9 cellular contexts compared by ENCODE assay signal in genomic region chr5:79255786-79256557, GRCh38. TPM values are rescaled to one million over a fixed set of nuclear protein-coding genes. Genes with fewer than 3 reads are reported as not detected.
DNase-seq lines count a peak whose midpoint lies in the region; ATAC-seq and TF ChIP-seq lines count a peak whose summit lies in the region.
"Had no signal": no experiment of that assay in that cellular context is flagged by ENCODE, and none has a peak within 500 bp of the region (broad histone marks: within the 10 kb centered on the region; RNA-seq: fewer than 3 reads in every experiment).

No MANE protein-coding gene starts in this region.

- H3K27ac ChIP-seq in OCI-LY7 (ENCODE audit: low read depth, low read length, poor library complexity, severe bottlenecking): peak overlapping the region; percentile 40

- H3K4me1 Mint-ChIP-seq in activated T-cell treated with anti-CD3 and anti-CD28 coated beads, Interleukin-2, amount 50 U/mL, for 4 hours (ENCODE audit: low read depth): peaks cover 48% of the 10 kb centered on the region
- peaks cover 49% of the 10 kb centered on the region for H3K4me1 Mint-ChIP-seq in activated T-cell treated with anti-CD3 and anti-CD28 coated beads, Interleukin-2, amount 50 U/mL, for 24 hours (ENCODE audit: low read depth)
- H3K4me1 Mint-ChIP-seq in stimulated activated naive CD8-positive, alpha-beta T cell treated with anti-CD3 and anti-CD28 coated beads, Interleukin-15, amount 100 ng/mL, for 72 hours: peaks cover 57% of the 10 kb centered on the region

- peaks cover 6% of the 10 kb centered on the region; the same call in 1 of the 2 replicates for H3K79me2 ChIP-seq in OCI-LY7 (ENCODE audit: insufficient read depth, low read depth, low read length)

- ATAC-seq in activated T-cell treated with anti-CD3 and anti-CD28 coated beads, Interleukin-2, amount 50 U/mL, for 4 hours: peak; percentile 58 to 63
- ATAC-seq in GM21825 (IDR thresholded peaks at IDR 0.05; ENCODE audit: unreplicated experiment): peak; percentile 63
- peak; percentile 92 for ATAC-seq in stimulated activated naive CD8-positive, alpha-beta T cell treated with anti-CD3 and anti-CD28 coated beads, Interleukin-15, amount 100 ng/mL, for 72 hours

- peak overlapping the region; percentile 0 for H3K4me3 ChIP-seq in OCI-LY7 (ENCODE audit: low read depth, low read length, poor library complexity, severe bottlenecking)
- no peak overlapping the region for H3K4me3 ChIP-seq in fibroblast of villous mesenchyme (ENCODE audit: low read depth, low read length)

- TF ChIP-seq CTCF in OCI-LY7 (conservative IDR thresholded peaks at IDR 0.05; ENCODE audit: low read length) (peak; percentile 87), fibroblast of villous mesenchyme (IDR thresholded peaks at IDR 0.05; ENCODE audit: insufficient read depth, low read depth, low read length) (peak; percentile 82)

- H3K36me3 ChIP-seq in OCI-LY7 (ENCODE audit: insufficient read depth, low read length): no peaks in the 10 kb centered on the region; the same call in 1 of the 2 replicates

- no TSS peak for BruUV-seq in OCI-LY7 (replicated peaks; lab: Mats Ljungman, UMichigan)

- intact Hi-C loops in OCI-LY7 (cut with micrococcal nuclease; ENCODE audit: unreplicated experiment): loop anchor here (1.0 kb wide), 1 partner anchor 208 kb away; no protein-coding TSS in a partner anchor

- no peak for DNase-seq in activated T-cell treated with anti-CD3 and anti-CD28 coated beads, Interleukin-2, amount 50 U/mL, for 4 hours
- DNase-seq in activated T-cell treated with anti-CD3 and anti-CD28 coated beads, Interleukin-2, amount 50 U/mL, for 24 hours: no peak
- DNase-seq in OCI-LY7 (ENCODE audit: low spot score): no peak
- peak; percentile 41 for DNase-seq in fibroblast of villous mesenchyme (ENCODE audit: low read depth)
- peak; percentile 17 to 68 for DNase-seq in stimulated activated naive CD8-positive, alpha-beta T cell treated with anti-CD3 and anti-CD28 coated beads, Interleukin-15, amount 100 ng/mL, for 72 hours
- DNase-seq in LoVo (ENCODE audit: low spot score): no peak
- DNase-seq in NCI-H1436 (lab: John Stamatoyannopoulos, UW): no peak

- POLR2A ChIA-PET in OCI-LY7 (lab: Charles Lee): interaction anchor here (0.6 to 1.1 kb wide), 3 partner anchors 22 to 639 kb away, joined by 3 to 4 read pairs (median 3); no protein-coding TSS in a partner anchor

- H3K36me3 Mint-ChIP-seq in activated T-cell treated with anti-CD3 and anti-CD28 coated beads, Interleukin-2, amount 50 U/mL, for 4 hours (ENCODE audit: insufficient read depth): peaks cover 13% of the 10 kb centered on the region
- H3K36me3 Mint-ChIP-seq in activated T-cell treated with anti-CD3 and anti-CD28 coated beads, Interleukin-2, amount 50 U/mL, for 24 hours (ENCODE audit: low read depth): peaks cover 17% of the 10 kb centered on the region

- H4K20me1 ChIP-seq in OCI-LY7 (ENCODE audit: insufficient read depth, low read length): no peaks in the 10 kb centered on the region

- no peaks in the 10 kb centered on the region for H3K9me2 ChIP-seq in OCI-LY7 (ENCODE audit: insufficient read depth, low read length)

- no peaks in the 10 kb centered on the region for H3K27me3 Mint-ChIP-seq in activated T-cell treated with anti-CD3 and anti-CD28 coated beads, Interleukin-2, amount 50 U/mL, for 4 hours (ENCODE audit: low read depth)
- no peaks in the 10 kb centered on the region for H3K27me3 Mint-ChIP-seq in activated T-cell treated with anti-CD3 and anti-CD28 coated beads, Interleukin-2, amount 50 U/mL, for 24 hours
- no peaks in the 10 kb centered on the region for H3K27me3 Mint-ChIP-seq in stimulated activated naive CD8-positive, alpha-beta T cell treated with anti-CD3 and anti-CD28 coated beads, Interleukin-15, amount 100 ng/mL, for 72 hours
- H3K27me3 Mint-ChIP-seq: central memory CD8-positive, alpha-beta T cell had no signal

- H2AFZ ChIP-seq in OCI-LY7 (ENCODE audit: low read length): no peak overlapping the region

- H3K9me3 Mint-ChIP-seq in activated T-cell treated with anti-CD3 and anti-CD28 coated beads, Interleukin-2, amount 50 U/mL, for 4 hours: no peaks in the 10 kb centered on the region
- no peaks in the 10 kb centered on the region for H3K9me3 Mint-ChIP-seq in activated T-cell treated with anti-CD3 and anti-CD28 coated beads, Interleukin-2, amount 50 U/mL, for 24 hours
- H3K9me3 Mint-ChIP-seq in stimulated activated naive CD8-positive, alpha-beta T cell treated with anti-CD3 and anti-CD28 coated beads, Interleukin-15, amount 100 ng/mL, for 72 hours: peaks cover 0 to 7% of the 10 kb centered on the region in 2 donors
- H3K9me3 Mint-ChIP-seq: central memory CD8-positive, alpha-beta T cell had no signal

- CTCF ChIA-PET in OCI-LY7 (lab: Charles Lee; ENCODE audit: unreplicated experiment): interaction anchor here (0.6 to 0.8 kb wide), 4 partner anchors 14 to 206 kb away, joined by 3 to 4 read pairs (median 3); no protein-coding TSS in a partner anchor

- no peak overlapping the region for H3K27ac Mint-ChIP-seq in activated T-cell treated with anti-CD3 and anti-CD28 coated beads, Interleukin-2, amount 50 U/mL, for 24 hours
- H3K27ac Mint-ChIP-seq in stimulated activated naive CD8-positive, alpha-beta T cell treated with anti-CD3 and anti-CD28 coated beads, Interleukin-15, amount 100 ng/mL, for 72 hours: peak overlapping the region in 1 of 2 donors; percentile 80

- H3K9me3 ChIP-seq in OCI-LY7 (ENCODE audit: low read length): peaks cover 9% of the 10 kb centered on the region; the same call in 1 of the 2 replicates

- H3K4me1 ChIP-seq in OCI-LY7 (ENCODE audit: insufficient read depth, low read length, poor library complexity, severe bottlenecking): peaks cover 36% of the 10 kb centered on the region

- H3K4me2 ChIP-seq in OCI-LY7 (ENCODE audit: low read length): peak overlapping the region; percentile 35

- H3K4me3 Mint-ChIP-seq in activated T-cell treated with anti-CD3 and anti-CD28 coated beads, Interleukin-2, amount 50 U/mL, for 4 hours: no peak overlapping the region
- H3K4me3 Mint-ChIP-seq in activated T-cell treated with anti-CD3 and anti-CD28 coated beads, Interleukin-2, amount 50 U/mL, for 24 hours: no peak overlapping the region
- no peak overlapping the region for H3K4me3 Mint-ChIP-seq in stimulated activated naive CD8-positive, alpha-beta T cell treated with anti-CD3 and anti-CD28 coated beads, Interleukin-15, amount 100 ng/mL, for 72 hours
- H3K4me3 Mint-ChIP-seq: central memory CD8-positive, alpha-beta T cell had no signal

RNA-seq across cellular contexts. Expression of gene JMY, which starts 20.0 kb away (rescaled TPM):
- 1 to 10 TPM; 5.2 to 7.8 (median 5.7) TPM for total RNA-seq in activated T-cell treated with anti-CD3 and anti-CD28 coated beads, Interleukin-2, amount 50 U/mL, for 4 hours
- 4.3 and 4.5 TPM in 2 replicates for total RNA-seq in OCI-LY7 (2014; rRNA removed; shearing (Covaris generic))
- total RNA-seq in OCI-LY7 (2022) (6.3 and 7.1 TPM in 2 replicates), fibroblast of villous mesenchyme (9.1 and 9.3 TPM in 2 replicates)

Comparison
In these comparisons a context has a peak if more than half of its experiments do, and no peak if none do; other contexts are left out.
1. DNase-seq: peak in fibroblast of villous mesenchyme (single experiment) and stimulated activated naive CD8-positive, alpha-beta T cell treated with anti-CD3 and anti-CD28 coated beads, Interleukin-15, amount 100 ng/mL, for 72 hours (2 of 2); none in activated T-cell treated with anti-CD3 and anti-CD28 coated beads, Interleukin-2, amount 50 U/mL, for 4 hours (single experiment), activated T-cell treated with anti-CD3 and anti-CD28 coated beads, Interleukin-2, amount 50 U/mL, for 24 hours (single experiment), OCI-LY7 (single experiment), LoVo (single experiment) and NCI-H1436 (single experiment).
2. Peak in every context shown above with its lines, with median percentiles within 50 percentile points of each other: ATAC-seq.